In the genomic region with DNA sequence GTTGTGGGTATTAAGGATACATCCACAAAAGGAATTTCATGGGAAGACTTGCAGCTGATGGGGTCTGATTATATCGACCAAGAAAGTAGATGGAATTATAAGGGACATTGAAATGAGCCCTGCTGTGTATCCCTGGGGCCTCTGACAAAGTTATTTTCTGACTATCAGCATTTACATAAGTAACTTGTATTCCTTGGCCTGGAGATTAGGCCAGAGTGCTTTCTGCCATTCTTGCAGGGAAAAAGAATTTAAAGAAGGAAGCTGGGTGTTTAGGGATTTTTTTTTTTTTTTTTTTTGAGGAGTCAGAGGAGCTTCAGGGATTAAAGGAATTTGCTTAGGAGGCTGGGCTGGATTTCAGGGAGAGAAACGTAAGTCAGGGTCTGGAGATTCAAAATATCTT, we compare ENCODE assay signal across 20 cellular contexts. TPM values are rescaled to one million over a fixed set of nuclear protein-coding genes. Genes with fewer than 3 reads are reported as not detected.
DNase-seq lines count a peak whose midpoint lies in the region; ATAC-seq and TF ChIP-seq lines count a peak whose summit lies in the region.
"Had no signal": no experiment of that assay in that cellular context is flagged by ENCODE, and none has a peak within 500 bp of the region (broad histone marks: within the 10 kb centered on the region; RNA-seq: fewer than 3 reads in every experiment).

No MANE protein-coding gene starts in this region.

- ATAC-seq in left colon (peak; percentile 6), HG02623 (IDR thresholded peaks at IDR 0.05; ENCODE audit: unreplicated experiment) (no peak)
- ATAC-seq: SK-N-SH treated with all-trans-retinoic acid at 6 μM for 48 hours had no signal

- H3K9ac ChIP-seq in HUES48 (ENCODE audit: low read depth, low read length), result no peak overlapping the region

- peak overlapping the region; percentile 77 for H3K27ac Mint-ChIP-seq in Caco-2 (ENCODE audit: unreplicated experiment)
- H3K27ac Mint-ChIP-seq: CD14-positive monocyte had no signal

- H3K27ac ChIP-seq in HUES48 (ENCODE audit: low read depth, low read length) (peak overlapping the region; percentile 43), VCaP (peak overlapping the region; percentile 68)

- peaks cover 32% of the 10 kb centered on the region for H3K4me1 Mint-ChIP-seq in Caco-2 (ENCODE audit: low read depth, unreplicated experiment)
- H3K4me1 Mint-ChIP-seq: CD14-positive monocyte had no signal

- TF ChIP-seq CTCF in Caco-2 (IDR thresholded peaks at IDR 0.05; ENCODE audit: insufficient read depth in 1 of 2, low read depth in 1 of 2, low read length in 1 of 2, severe bottlenecking in 1 of 2, unreplicated experiment in 1 of 2) (no peak), VCaP (conservative IDR thresholded peaks at IDR 0.05) (no peak)

- no peaks in the 10 kb centered on the region for H3K36me3 Mint-ChIP-seq in Caco-2 (ENCODE audit: insufficient read depth, unreplicated experiment)
- H3K36me3 Mint-ChIP-seq: CD14-positive monocyte had no signal

- H3K4me3 Mint-ChIP-seq in Caco-2 (ENCODE audit: unreplicated experiment), result no peak overlapping the region
- H3K4me3 Mint-ChIP-seq: CD14-positive monocyte had no signal

- POLR2A ChIA-PET in Caco-2 (lab: Charles Lee), result no interaction called here

- H3K4me3 ChIP-seq in Caco-2 (ENCODE audit: low read depth, low read length), result no peak overlapping the region
- no peak overlapping the region for H3K4me3 ChIP-seq in HUES48 (ENCODE audit: low read depth, low read length)

- BruUV-seq in Caco-2 (replicated peaks; lab: Mats Ljungman, UMichigan), result no TSS peak

- CTCF ChIA-PET in Caco-2 (lab: Charles Lee), result no interaction called here

- intact Hi-C loops in Caco-2 (cut with micrococcal nuclease; ENCODE audit: unreplicated experiment), result no loop called here
- intact Hi-C loops in left colon (cut with DNase I, micrococcal nuclease), result no loop called here

- H3K9me3 Mint-ChIP-seq in Caco-2 (ENCODE audit: unreplicated experiment), result peaks cover 18% of the 10 kb centered on the region

- H3K36me3 ChIP-seq in Caco-2 (ENCODE audit: control insufficient read depth, insufficient read depth, low read length) (no peaks in the 10 kb centered on the region), HUES48 (ENCODE audit: control insufficient read depth, insufficient read depth, low read length) (no peaks in the 10 kb centered on the region)

- H3K4me1 ChIP-seq in Caco-2, result peaks cover 30% of the 10 kb centered on the region
- peaks cover 18% of the 10 kb centered on the region for H3K4me1 ChIP-seq in HUES48 (ENCODE audit: control insufficient read depth, insufficient read depth, low read length)

- no peaks in the 10 kb centered on the region for H3K27me3 ChIP-seq in Caco-2 (replicated peaks; ENCODE audit: control insufficient read depth, insufficient read depth, low read length)
- H3K27me3 ChIP-seq in HUES48 (ENCODE audit: control insufficient read depth, insufficient read depth, low read length), result no peaks in the 10 kb centered on the region

- H3K27me3 Mint-ChIP-seq in Caco-2 (ENCODE audit: insufficient read depth, unreplicated experiment), result no peaks in the 10 kb centered on the region

- H3K9me3 ChIP-seq in Caco-2 (0 out of 2 replicates have a peak, but pooled peaks cover 3% of the 10 kb centered on the region), HUES48 (ENCODE audit: control insufficient read depth, insufficient read depth, low read length) (no peaks in the 10 kb centered on the region)

- DNase-seq in Caco-2, result no peak
- DNase-seq in left colon, result no peak
- DNase-seq in activated naive CD4-positive, alpha-beta T cell treated with anti-CD3 and anti-CD28 coated beads, Interleukin-2, amount 50 U/mL, for 16 hours, result no peak
- DNase-seq in hepatic stellate cell (ENCODE audit: low spot score), result no peak
- no peak for DNase-seq in kidney tubule cell (ENCODE audit: low spot score)
- DNase-seq: 8988T, DMS 273 treated with DMSO at 0.1 percent for 48 hours, DND-41, HCEC 1CT, KG1, NCI-H187 treated with DMSO at 0.1 percent for 48 hours, NCI-H2171, NCI-H526, SIG-M5 had no signal

RNA-seq across cellular contexts. Expression of gene SPAM1, which starts 4.6 kb away (rescaled TPM):
- not detected in 2 replicates for total RNA-seq in Caco-2 (2022)
- not detected for total RNA-seq in left colon
- total RNA-seq: RPMI7951 had no signal
